ENCODE assay signal across 1 cellular context in the genomic region with DNA sequence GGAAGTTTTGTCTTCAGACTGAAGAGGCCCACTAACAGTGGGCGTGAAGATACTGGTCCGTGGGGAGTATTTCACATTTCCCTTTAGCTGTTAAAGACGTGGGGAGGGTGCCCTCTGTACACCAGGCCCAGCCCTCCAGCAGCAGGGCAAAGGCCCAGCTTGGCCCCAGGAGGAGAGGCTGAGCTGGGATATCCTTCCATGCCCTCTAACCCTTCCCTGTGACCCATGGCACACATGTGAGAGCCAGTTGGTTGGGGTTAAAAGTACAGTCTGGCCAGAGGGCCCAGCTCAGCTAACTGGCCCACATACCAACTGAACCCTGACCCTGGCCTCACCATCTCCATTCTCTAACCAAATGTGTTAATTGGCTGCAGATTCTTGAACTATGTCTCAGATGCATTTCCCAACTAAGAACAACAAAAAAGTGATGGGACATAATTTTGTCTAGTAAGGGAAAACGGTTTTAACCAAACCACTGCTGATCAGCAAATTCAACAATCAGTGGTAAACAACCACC.
TF ChIP-seq lines count a peak whose summit lies in the region.

No MANE protein-coding gene starts in this region.

TF ChIP-seq in HepG2, 621 proteins besides CTCF, POLR2A, EP300 and RAD21 (continued from another document and continues in another):
- TF ChIP-seq, protein P1, sequence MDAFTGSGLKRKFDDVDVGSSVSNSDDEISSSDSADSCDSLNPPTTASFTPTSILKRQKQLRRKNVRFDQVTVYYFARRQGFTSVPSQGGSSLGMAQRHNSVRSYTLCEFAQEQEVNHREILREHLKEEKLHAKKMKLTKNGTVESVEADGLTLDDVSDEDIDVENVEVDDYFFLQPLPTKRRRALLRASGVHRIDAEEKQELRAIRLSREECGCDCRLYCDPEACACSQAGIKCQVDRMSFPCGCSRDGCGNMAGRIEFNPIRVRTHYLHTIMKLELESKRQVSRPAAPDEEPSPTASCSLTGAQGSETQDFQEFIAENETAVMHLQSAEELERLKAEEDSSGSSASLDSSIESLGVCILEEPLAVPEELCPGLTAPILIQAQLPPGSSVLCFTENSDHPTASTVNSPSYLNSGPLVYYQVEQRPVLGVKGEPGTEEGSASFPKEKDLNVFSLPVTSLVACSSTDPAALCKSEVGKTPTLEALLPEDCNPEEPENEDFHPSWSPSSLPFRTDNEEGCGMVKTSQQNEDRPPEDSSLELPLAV (CRISPR knock-in tag; conservative IDR thresholded peaks at IDR 0.05; ENCODE audit: low read depth) = no peak
- TF ChIP-seq ZC3H4 (CRISPR knock-in tag; IDR thresholded peaks at IDR 0.05; ENCODE audit: borderline replicate concordance) (no peak), ZNF558 (CRISPR knock-in tag; IDR thresholded peaks at IDR 0.05; ENCODE audit: borderline replicate concordance) (no peak), ZNF619 (CRISPR knock-in tag; IDR thresholded peaks at IDR 0.05) (no peak), SMC3 (IDR thresholded peaks at IDR 0.05; ENCODE audit: low read length) (no peak), RELA (CRISPR knock-in tag; IDR thresholded peaks at IDR 0.05) (no peak), ZNF614 (CRISPR knock-in tag; IDR thresholded peaks at IDR 0.05; ENCODE audit: borderline replicate concordance) (no peak), ZNF138 (CRISPR knock-in tag; IDR thresholded peaks at IDR 0.05; ENCODE audit: low read depth) (no peak), HNF4A (CRISPR knock-in tag; IDR thresholded peaks at IDR 0.05) (peak; percentile 84), TCF12 (IDR thresholded peaks at IDR 0.05) (no peak), TCF12 (CRISPR knock-in tag; IDR thresholded peaks at IDR 0.05) (no peak), RBFOX2 (IDR thresholded peaks at IDR 0.05; ENCODE audit: low read depth, low read length) (no peak), ISL2 (CRISPR knock-in tag; IDR thresholded peaks at IDR 0.05) (0 out of 2 replicates have a peak, but pooled peaks have one; percentile 13), TARDBP (CRISPR knock-in tag; IDR thresholded peaks at IDR 0.05) (0 out of 2 replicates have a peak, but pooled peaks have one; percentile 41), ZNF326 (CRISPR knock-in tag; IDR thresholded peaks at IDR 0.05; ENCODE audit: borderline replicate concordance) (no peak), BCL6 (CRISPR knock-in tag; IDR thresholded peaks at IDR 0.05) (peak; percentile 59), ZNF282 (IDR thresholded peaks at IDR 0.05; ENCODE audit: partially characterized antibody) (no peak), XBP1 (CRISPR knock-in tag; IDR thresholded peaks at IDR 0.05) (no peak), RFXAP (CRISPR knock-in tag; IDR thresholded peaks at IDR 0.05; ENCODE audit: borderline replicate concordance) (no peak), ZNF564 (CRISPR knock-in tag; IDR thresholded peaks at IDR 0.05) (no peak), ZNF563 (CRISPR knock-in tag; IDR thresholded peaks at IDR 0.05) (no peak), NFIB (CRISPR knock-in tag; IDR thresholded peaks at IDR 0.05; ENCODE audit: borderline replicate concordance) (no peak), MTA3 (CRISPR knock-in tag; IDR thresholded peaks at IDR 0.05) (no peak), ATRX (CRISPR knock-in tag; IDR thresholded peaks at IDR 0.05; ENCODE audit: borderline replicate concordance) (no peak), IRF2 (CRISPR knock-in tag; IDR thresholded peaks at IDR 0.05) (peak; percentile 7; the same call in 1 of the 2 replicates), U2AF1 (optimal IDR thresholded peaks at IDR 0.05; ENCODE audit: low read depth, low read length) (no peak)
- TF ChIP-seq, protein P2, sequence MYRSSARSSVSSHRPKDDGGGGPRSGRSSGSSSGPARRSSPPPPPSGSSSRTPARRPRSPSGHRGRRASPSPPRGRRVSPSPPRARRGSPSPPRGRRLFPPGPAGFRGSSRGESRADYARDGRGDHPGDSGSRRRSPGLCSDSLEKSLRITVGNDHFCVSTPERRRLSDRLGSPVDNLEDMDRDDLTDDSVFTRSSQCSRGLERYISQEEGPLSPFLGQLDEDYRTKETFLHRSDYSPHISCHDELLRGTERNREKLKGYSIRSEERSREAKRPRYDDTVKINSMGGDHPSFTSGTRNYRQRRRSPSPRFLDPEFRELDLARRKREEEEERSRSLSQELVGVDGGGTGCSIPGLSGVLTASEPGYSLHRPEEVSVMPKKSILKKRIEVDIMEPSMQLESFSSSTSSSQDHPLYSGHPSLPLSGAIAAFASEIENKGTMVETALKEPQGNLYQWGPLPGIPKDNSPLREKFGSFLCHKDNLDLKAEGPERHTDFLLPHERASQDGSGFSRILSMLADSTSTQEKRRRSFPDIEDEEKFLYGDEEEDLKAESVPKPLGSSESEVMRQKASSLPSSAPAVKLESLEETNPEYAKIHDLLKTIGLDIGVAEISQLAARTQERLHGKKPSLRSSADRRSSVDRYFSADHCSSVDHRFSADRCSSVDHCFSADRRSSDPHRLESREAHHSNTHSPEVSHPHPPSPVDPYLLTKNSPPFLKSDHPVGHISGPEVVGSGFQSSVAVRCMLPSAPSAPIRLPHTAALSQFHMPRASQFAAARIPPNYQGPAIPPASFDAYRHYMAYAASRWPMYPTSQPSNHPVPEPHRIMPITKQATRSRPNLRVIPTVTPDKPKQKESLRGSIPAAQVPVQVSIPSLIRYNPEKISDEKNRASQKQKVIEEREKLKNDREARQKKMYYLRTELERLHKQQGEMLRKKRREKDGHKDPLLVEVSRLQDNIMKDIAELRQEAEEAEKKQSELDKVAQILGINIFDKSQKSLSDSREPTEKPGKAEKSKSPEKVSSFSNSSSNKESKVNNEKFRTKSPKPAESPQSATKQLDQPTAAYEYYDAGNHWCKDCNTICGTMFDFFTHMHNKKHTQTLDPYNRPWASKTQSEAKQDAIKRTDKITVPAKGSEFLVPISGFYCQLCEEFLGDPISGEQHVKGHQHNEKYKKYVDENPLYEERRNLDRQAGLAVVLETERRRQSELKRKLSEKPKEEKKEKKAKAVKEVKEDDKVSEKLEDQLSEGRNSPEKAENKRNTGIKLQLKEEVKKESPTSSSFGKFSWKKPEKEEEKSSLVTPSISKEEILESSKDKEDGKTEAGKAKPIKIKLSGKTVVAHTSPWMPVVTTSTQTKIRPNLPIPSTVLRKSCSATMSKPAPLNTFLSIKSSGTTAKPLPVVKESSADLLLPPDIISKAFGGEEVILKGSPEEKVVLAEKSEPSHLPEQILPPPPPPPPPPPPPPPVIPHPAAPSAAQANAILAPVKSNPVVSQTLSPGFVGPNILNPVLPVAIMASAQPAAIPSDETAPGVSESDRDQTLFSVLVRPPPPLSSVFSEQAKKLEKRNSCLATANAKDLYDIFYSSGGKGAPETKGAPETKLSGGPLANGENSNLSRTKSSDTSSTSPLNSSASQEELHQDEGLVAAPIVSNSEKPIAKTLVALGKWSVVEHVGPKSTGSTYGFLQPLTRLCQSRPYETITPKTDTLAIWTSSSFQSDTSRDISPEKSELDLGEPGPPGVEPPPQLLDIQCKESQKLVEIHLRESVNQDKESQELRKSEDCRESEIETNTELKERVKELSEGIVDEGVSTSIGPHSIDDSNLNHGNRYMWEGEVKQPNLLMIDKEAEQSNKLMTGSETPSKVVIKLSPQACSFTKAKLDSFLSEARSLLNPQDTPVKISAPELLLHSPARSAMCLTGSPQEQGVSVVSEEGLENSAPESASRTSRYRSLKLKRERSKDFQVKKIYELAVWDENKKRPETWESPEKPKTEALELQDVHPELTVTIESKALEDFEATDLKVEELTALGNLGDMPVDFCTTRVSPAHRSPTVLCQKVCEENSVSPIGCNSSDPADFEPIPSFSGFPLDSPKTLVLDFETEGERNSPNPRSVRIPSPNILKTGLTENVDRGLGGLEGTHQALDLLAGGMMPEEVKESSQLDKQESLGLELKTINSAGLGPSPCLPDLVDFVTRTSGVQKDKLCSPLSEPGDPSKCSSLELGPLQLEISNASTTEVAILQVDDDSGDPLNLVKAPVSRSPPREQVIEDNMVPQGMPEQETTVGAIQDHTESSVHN (CRISPR knock-in tag; IDR thresholded peaks at IDR 0.05) = no peak
- TF ChIP-seq, protein P3, sequence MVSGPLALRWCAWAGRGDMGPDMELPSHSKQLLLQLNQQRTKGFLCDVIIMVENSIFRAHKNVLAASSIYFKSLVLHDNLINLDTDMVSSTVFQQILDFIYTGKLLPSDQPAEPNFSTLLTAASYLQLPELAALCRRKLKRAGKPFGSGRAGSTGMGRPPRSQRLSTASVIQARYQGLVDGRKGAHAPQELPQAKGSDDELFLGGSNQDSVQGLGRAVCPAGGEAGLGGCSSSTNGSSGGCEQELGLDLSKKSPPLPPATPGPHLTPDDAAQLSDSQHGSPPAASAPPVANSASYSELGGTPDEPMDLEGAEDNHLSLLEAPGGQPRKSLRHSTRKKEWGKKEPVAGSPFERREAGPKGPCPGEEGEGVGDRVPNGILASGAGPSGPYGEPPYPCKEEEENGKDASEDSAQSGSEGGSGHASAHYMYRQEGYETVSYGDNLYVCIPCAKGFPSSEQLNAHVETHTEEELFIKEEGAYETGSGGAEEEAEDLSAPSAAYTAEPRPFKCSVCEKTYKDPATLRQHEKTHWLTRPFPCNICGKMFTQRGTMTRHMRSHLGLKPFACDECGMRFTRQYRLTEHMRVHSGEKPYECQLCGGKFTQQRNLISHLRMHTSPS (CRISPR knock-in tag; IDR thresholded peaks at IDR 0.05; ENCODE audit: low read depth) = peak; percentile 63; the same call in 1 of the 2 replicates
- TF ChIP-seq, protein P4, sequence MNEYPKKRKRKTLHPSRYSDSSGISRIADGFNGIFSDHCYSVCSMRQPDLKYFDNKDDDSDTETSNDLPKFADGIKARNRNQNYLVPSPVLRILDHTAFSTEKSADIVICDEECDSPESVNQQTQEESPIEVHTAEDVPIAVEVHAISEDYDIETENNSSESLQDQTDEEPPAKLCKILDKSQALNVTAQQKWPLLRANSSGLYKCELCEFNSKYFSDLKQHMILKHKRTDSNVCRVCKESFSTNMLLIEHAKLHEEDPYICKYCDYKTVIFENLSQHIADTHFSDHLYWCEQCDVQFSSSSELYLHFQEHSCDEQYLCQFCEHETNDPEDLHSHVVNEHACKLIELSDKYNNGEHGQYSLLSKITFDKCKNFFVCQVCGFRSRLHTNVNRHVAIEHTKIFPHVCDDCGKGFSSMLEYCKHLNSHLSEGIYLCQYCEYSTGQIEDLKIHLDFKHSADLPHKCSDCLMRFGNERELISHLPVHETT (CRISPR knock-in tag; conservative IDR thresholded peaks at IDR 0.05) = no peak
- TF ChIP-seq, protein P5, sequence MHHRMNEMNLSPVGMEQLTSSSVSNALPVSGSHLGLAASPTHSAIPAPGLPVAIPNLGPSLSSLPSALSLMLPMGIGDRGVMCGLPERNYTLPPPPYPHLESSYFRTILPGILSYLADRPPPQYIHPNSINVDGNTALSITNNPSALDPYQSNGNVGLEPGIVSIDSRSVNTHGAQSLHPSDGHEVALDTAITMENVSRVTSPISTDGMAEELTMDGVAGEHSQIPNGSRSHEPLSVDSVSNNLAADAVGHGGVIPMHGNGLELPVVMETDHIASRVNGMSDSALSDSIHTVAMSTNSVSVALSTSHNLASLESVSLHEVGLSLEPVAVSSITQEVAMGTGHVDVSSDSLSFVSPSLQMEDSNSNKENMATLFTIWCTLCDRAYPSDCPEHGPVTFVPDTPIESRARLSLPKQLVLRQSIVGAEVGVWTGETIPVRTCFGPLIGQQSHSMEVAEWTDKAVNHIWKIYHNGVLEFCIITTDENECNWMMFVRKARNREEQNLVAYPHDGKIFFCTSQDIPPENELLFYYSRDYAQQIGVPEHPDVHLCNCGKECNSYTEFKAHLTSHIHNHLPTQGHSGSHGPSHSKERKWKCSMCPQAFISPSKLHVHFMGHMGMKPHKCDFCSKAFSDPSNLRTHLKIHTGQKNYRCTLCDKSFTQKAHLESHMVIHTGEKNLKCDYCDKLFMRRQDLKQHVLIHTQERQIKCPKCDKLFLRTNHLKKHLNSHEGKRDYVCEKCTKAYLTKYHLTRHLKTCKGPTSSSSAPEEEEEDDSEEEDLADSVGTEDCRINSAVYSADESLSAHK (CRISPR knock-in tag; IDR thresholded peaks at IDR 0.05; ENCODE audit: borderline replicate concordance) = no peak
- TF ChIP-seq, protein P6, sequence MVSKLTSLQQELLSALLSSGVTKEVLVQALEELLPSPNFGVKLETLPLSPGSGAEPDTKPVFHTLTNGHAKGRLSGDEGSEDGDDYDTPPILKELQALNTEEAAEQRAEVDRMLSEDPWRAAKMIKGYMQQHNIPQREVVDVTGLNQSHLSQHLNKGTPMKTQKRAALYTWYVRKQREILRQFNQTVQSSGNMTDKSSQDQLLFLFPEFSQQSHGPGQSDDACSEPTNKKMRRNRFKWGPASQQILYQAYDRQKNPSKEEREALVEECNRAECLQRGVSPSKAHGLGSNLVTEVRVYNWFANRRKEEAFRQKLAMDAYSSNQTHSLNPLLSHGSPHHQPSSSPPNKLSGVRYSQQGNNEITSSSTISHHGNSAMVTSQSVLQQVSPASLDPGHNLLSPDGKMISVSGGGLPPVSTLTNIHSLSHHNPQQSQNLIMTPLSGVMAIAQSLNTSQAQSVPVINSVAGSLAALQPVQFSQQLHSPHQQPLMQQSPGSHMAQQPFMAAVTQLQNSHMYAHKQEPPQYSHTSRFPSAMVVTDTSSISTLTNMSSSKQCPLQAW (CRISPR knock-in tag; IDR thresholded peaks at IDR 0.05) = no peak
- TF ChIP-seq, protein P7, sequence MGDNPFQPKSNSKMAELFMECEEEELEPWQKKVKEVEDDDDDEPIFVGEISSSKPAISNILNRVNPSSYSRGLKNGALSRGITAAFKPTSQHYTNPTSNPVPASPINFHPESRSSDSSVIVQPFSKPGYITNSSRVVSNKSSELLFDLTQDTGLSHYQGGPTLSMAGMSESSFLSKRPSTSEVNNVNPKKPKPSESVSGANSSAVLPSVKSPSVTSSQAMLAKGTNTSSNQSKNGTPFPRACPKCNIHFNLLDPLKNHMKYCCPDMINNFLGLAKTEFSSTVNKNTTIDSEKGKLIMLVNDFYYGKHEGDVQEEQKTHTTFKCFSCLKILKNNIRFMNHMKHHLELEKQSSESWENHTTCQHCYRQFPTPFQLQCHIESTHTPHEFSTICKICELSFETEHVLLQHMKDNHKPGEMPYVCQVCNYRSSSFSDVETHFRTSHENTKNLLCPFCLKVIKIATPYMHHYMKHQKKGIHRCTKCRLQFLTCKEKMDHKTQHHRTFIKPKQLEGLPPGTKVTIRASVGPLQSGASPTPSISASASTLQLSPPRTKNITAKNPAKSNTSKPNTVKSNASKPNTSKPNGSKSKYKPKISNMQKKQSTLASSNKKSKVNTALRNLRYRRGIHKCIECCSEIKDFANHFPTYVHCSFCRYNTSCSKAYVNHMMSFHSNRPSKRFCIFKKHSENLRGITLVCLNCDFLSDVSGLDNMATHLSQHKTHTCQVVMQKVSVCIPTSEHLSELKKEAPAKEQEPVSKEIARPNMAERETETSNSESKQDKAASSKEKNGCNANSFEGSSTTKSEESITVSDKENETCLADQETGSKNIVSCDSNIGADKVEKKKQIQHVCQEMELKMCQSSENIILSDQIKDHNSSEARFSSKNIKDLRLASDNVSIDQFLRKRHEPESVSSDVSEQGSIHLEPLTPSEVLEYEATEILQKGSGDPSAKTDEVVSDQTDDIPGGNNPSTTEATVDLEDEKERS (CRISPR knock-in tag; IDR thresholded peaks at IDR 0.05) = no peak
- TF ChIP-seq, protein P8, sequence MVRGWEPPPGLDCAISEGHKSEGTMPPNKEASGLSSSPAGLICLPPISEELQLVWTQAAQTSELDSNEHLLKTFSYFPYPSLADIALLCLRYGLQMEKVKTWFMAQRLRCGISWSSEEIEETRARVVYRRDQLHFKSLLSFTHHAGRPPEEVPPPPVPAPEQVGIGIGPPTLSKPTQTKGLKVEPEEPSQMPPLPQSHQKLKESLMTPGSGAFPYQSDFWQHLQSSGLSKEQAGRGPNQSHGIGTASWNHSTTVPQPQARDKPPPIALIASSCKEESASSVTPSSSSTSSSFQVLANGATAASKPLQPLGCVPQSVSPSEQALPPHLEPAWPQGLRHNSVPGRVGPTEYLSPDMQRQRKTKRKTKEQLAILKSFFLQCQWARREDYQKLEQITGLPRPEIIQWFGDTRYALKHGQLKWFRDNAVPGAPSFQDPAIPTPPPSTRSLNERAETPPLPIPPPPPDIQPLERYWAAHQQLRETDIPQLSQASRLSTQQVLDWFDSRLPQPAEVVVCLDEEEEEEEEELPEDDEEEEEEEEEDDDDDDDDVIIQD (CRISPR knock-in tag; IDR thresholded peaks at IDR 0.05; ENCODE audit: low read depth) = no peak
- TF ChIP-seq, protein P9, sequence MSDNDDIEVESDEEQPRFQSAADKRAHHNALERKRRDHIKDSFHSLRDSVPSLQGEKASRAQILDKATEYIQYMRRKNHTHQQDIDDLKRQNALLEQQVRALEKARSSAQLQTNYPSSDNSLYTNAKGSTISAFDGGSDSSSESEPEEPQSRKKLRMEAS (IDR thresholded peaks at IDR 0.05) = peak; percentile 13; the same call in 1 of the 2 replicates
